9 cellular contexts compared by ENCODE assay signal in the genomic region with DNA sequence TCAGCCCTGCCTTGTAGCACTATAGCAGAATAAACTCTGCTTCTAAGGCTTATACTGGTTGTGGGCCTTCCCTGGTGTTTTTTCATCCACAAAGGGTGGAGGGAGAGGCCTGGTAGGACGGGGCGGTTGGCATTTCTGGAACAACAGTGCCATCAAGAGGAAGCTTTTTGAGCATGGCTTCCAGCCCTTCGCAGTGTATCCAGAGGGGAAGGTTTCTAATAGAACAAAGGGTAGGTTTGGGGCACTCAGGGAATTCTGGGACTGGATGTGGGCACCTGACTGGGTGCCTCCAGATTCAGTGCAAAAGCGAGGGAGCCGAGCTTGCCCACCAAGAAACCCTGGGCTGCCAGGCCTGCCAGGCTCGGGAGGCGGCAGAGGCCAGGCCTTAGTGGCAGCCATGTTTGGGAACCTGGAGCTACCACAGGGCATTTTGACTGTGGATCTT.
DNase-seq lines count a peak whose midpoint lies in the region; ATAC-seq and TF ChIP-seq lines count a peak whose summit lies in the region.
"Had no signal": no experiment of that assay in that cellular context is flagged by ENCODE, and none has a peak within 500 bp of the region (broad histone marks: within the 10 kb centered on the region; RNA-seq: fewer than 3 reads in every experiment).

No MANE protein-coding gene starts in this region.

- H3K4me3 ChIP-seq in AG09309 (ENCODE audit: control insufficient read depth, low read depth, low read length) (peak overlapping the region; percentile 28), mucosa of descending colon (no peak overlapping the region)

- no peaks in the 10 kb centered on the region for H3K4me1 ChIP-seq in mucosa of descending colon (ENCODE audit: low read depth)

- H3K27me3 Mint-ChIP-seq in activated CD4-positive, alpha-beta memory T cell treated with anti-CD3 and anti-CD28 coated beads, Interleukin-2, amount 10 ng/mL, durations not matched to agents 7 days and 5 days: no peaks in the 10 kb centered on the region
- H3K27me3 Mint-ChIP-seq: stimulated activated naive CD8-positive, alpha-beta T cell treated with anti-CD3 and anti-CD28 coated beads, Interleukin-15, Interleukin-2, amounts not matched to agents 100 ng/mL and 50 ng/mL, for 24 hours had no signal

- no peak overlapping the region for H3K27ac Mint-ChIP-seq in activated CD4-positive, alpha-beta memory T cell treated with anti-CD3 and anti-CD28 coated beads, Interleukin-2, amount 10 ng/mL, durations not matched to agents 7 days and 5 days
- H3K27ac Mint-ChIP-seq: stimulated activated naive CD8-positive, alpha-beta T cell treated with anti-CD3 and anti-CD28 coated beads, Interleukin-15, Interleukin-2, amounts not matched to agents 100 ng/mL and 50 ng/mL, for 24 hours had no signal

- peak; percentile 47 for TF ChIP-seq CTCF in AG09309 (IDR thresholded peaks at IDR 0.05; ENCODE audit: control insufficient read depth, insufficient read depth, low read depth, low read length, missing control alignments)
- no peak for TF ChIP-seq CTCF in mucosa of descending colon (IDR thresholded peaks at IDR 0.05)

- no peaks in the 10 kb centered on the region for H3K36me3 ChIP-seq in mucosa of descending colon (ENCODE audit: low read depth)

- H3K27ac ChIP-seq in caudate nucleus (ENCODE audit: low read depth, low read length): peak overlapping the region; percentile 86

- DNase-seq in AG09309 (ENCODE audit: low read depth) (peak; percentile 23), NCI-H2227 (lab: John Stamatoyannopoulos, UW; ENCODE audit: unreplicated experiment) (peak; percentile 97), caudate nucleus (lab: John Stamatoyannopoulos, UW) (peak in 59 of 61 donors; percentile 0 to 94 (median 50)), mucosa of descending colon (peak in 1 of 3 donors; percentile 84), SKM-1 treated with dmso at 0.1 percent for 144 hours (lab: John Stamatoyannopoulos, UW; ENCODE audit: unreplicated experiment) (no peak)
- no peak for DNase-seq in activated CD4-positive, alpha-beta memory T cell treated with anti-CD3 and anti-CD28 coated beads, Interleukin-2, amount 10 ng/mL, durations not matched to agents 7 days and 5 days

- POLR2A ChIA-PET in activated CD4-positive, alpha-beta memory T cell treated with anti-CD3 and anti-CD28 coated beads, Interleukin-2, amount 10 ng/mL, durations not matched to agents 7 days and 5 days (lab: Charles Lee): no interaction called here

- CTCF ChIA-PET in activated CD4-positive, alpha-beta memory T cell treated with anti-CD3 and anti-CD28 coated beads, Interleukin-2, amount 10 ng/mL, durations not matched to agents 7 days and 5 days (lab: Charles Lee): no interaction called here

- H3K4me3 Mint-ChIP-seq in activated CD4-positive, alpha-beta memory T cell treated with anti-CD3 and anti-CD28 coated beads, Interleukin-2, amount 10 ng/mL, durations not matched to agents 7 days and 5 days: no peak overlapping the region
- H3K4me3 Mint-ChIP-seq: stimulated activated naive CD8-positive, alpha-beta T cell treated with anti-CD3 and anti-CD28 coated beads, Interleukin-15, Interleukin-2, amounts not matched to agents 100 ng/mL and 50 ng/mL, for 24 hours had no signal

- H3K9me3 Mint-ChIP-seq in activated CD4-positive, alpha-beta memory T cell treated with anti-CD3 and anti-CD28 coated beads, Interleukin-2, amount 10 ng/mL, durations not matched to agents 7 days and 5 days: peaks cover 6% of the 10 kb centered on the region
- H3K9me3 Mint-ChIP-seq: stimulated activated naive CD8-positive, alpha-beta T cell treated with anti-CD3 and anti-CD28 coated beads, Interleukin-15, Interleukin-2, amounts not matched to agents 100 ng/mL and 50 ng/mL, for 24 hours had no signal

- H3K9me3 ChIP-seq in mucosa of descending colon: no peaks in the 10 kb centered on the region

- ATAC-seq in GM18520 (IDR thresholded peaks at IDR 0.05; ENCODE audit: unreplicated experiment) (peak; percentile 39), HG03097 (IDR thresholded peaks at IDR 0.05; ENCODE audit: low FRiP score, unreplicated experiment) (peak; percentile 78), mucosa of descending colon (peak; percentile 94)

- intact Hi-C loops in mucosa of descending colon (cut with DNase I, micrococcal nuclease): no loop called here

- H3K36me3 Mint-ChIP-seq in activated CD4-positive, alpha-beta memory T cell treated with anti-CD3 and anti-CD28 coated beads, Interleukin-2, amount 10 ng/mL, durations not matched to agents 7 days and 5 days (ENCODE audit: low read depth): no peaks in the 10 kb centered on the region

- no peaks in the 10 kb centered on the region for H3K4me1 Mint-ChIP-seq in activated CD4-positive, alpha-beta memory T cell treated with anti-CD3 and anti-CD28 coated beads, Interleukin-2, amount 10 ng/mL, durations not matched to agents 7 days and 5 days

Comparison
In these comparisons a context has a peak if more than half of its experiments do, and no peak if none do; other contexts are left out.
1. DNase-seq: peak in AG09309 (single experiment), NCI-H2227 (single experiment) and caudate nucleus (59 of 61); none in activated CD4-positive, alpha-beta memory T cell treated with anti-CD3 and anti-CD28 coated beads, Interleukin-2, amount 10 ng/mL, durations not matched to agents 7 days and 5 days (single experiment) and SKM-1 treated with dmso at 0.1 percent for 144 hours (single experiment).
2. ATAC-seq: peak in every context shown above with its lines; median percentile 94 in mucosa of descending colon; 78 in HG03097; 39 in GM18520.